Comparison of ENCODE assay signal across 8 cellular contexts in the genomic region with DNA sequence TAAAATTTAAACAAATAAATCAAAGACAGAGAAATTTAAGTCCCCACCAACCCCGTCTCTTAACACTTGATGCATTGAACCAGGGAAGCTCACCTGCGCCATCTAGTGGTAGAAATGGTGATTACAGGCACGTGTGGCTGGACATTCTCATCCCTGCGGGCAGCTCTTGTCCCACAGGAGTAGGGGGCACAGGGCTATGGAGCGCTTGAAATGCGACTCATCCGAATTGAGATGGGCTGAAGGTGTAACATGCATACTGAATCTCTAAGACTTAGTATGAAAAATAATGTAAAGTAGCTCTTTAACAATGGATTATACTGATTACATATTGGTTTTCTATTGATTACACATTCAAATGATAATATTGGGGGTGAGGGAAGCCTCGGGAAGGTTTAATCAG. TPM values are rescaled to one million over a fixed set of nuclear protein-coding genes. Genes with fewer than 3 reads are reported as not detected.
DNase-seq lines count a peak whose midpoint lies in the region; ATAC-seq, FAIRE-seq and TF ChIP-seq lines count a peak whose summit lies in the region.

No MANE protein-coding gene starts in this region.

- no peak for TF ChIP-seq EP300 in H1 (IDR thresholded peaks at IDR 0.05; ENCODE audit: borderline replicate concordance in 1 of 2, low read depth in 2 of 2, low read length in 2 of 2)

- H3K79me2 ChIP-seq in H1 (ENCODE audit: control insufficient read depth in 1 of 2, insufficient read depth in 2 of 2, low read length in 2 of 2), result no peaks in the 10 kb centered on the region

- H3K9me3 Mint-ChIP-seq in stimulated activated effector memory CD8-positive, alpha-beta T cell treated with anti-CD3 and anti-CD28 coated beads, Interleukin-12 subunit alpha, Interleukin-12 subunit beta, amount 100 ng/mL, for 72 hours, result no peaks in the 10 kb centered on the region

- H2AK5ac ChIP-seq in H1 (ENCODE audit: low read depth, low read length), result no peak overlapping the region

- no peak overlapping the region for H3K27ac ChIP-seq in H1 (ENCODE audit: low read depth, low read length)

- H3K36me3 ChIP-seq in BE2C, result no peaks in the 10 kb centered on the region
- no peaks in the 10 kb centered on the region for H3K36me3 ChIP-seq in H7 (replicated peaks; ENCODE audit: control insufficient read depth, insufficient read depth, low read length)
- H3K36me3 ChIP-seq in H1 (ENCODE audit: control insufficient read depth in 2 of 4, insufficient read depth in 4 of 4, low read length in 3 of 4), result no peaks in the 10 kb centered on the region

- no peaks in the 10 kb centered on the region for H3K23me2 ChIP-seq in H1 (ENCODE audit: low read depth, low read length)

- H3K23ac ChIP-seq in H1 (ENCODE audit: insufficient read length), result no peak overlapping the region

- no peak overlapping the region for H3K9ac ChIP-seq in H1 (replicated peaks in 1 of 4; ENCODE audit: extremely low read depth in 1 of 4, low read depth in 3 of 4, low read length in 3 of 4)

- H2BK5ac ChIP-seq in H1 (ENCODE audit: low read depth, low read length), result no peak overlapping the region

- no peak overlapping the region for H2BK15ac ChIP-seq in H1 (ENCODE audit: low read length)

- H2AFZ ChIP-seq in H1 (ENCODE audit: low read length), result no peak overlapping the region

- H2BK12ac ChIP-seq in H1 (ENCODE audit: low read depth, low read length), result no peak overlapping the region

- CTCF ChIA-PET in H1 (lab: Charles Lee; ENCODE audit: partially characterized antibody), result interaction anchor here (0.5 to 44.6 kb wide), 45 partner anchors 9 to 1930 kb away, joined by 3 to 1348 read pairs (median 5); a partner anchor contains a TSS

- H3K56ac ChIP-seq in H1 (replicated peaks; ENCODE audit: insufficient read length, low read depth, low read length), result no peak overlapping the region

- WGBS in H1 (ENCODE audit: extremely low coverage in 1 of 2, insufficient coverage in 1 of 2, insufficient read length in 1 of 2, insufficient replicate concordance in 2 of 2, low coverage in 1 of 2, low lambda C conversion rate in 2 of 2, missing lambda C conversion rate in 1 of 2), 2 experiments, result 31% methylated on average over 8 of the region's 8 CpGs; no CpG with 5 or more reads in 1 of the 2 experiments

- no peaks in the 10 kb centered on the region for H3K79me1 ChIP-seq in H1 (ENCODE audit: low read depth, low read length)

- TF ChIP-seq CTCF in BE2C (IDR thresholded peaks at IDR 0.05; ENCODE audit: low read depth, low read length) (peak; percentile 93), H1 (IDR thresholded peaks at IDR 0.05; ENCODE audit: control extremely low read depth in 1 of 3, insufficient read depth in 1 of 3, low read depth in 1 of 3, low read length in 3 of 3) (peak; percentile 90 to 95 (median 94))

- H3K4me1 Mint-ChIP-seq in stimulated activated effector memory CD8-positive, alpha-beta T cell treated with anti-CD3 and anti-CD28 coated beads, Interleukin-12 subunit alpha, Interleukin-12 subunit beta, amount 100 ng/mL, for 72 hours, result no peaks in the 10 kb centered on the region

- H3K18ac ChIP-seq in H1 (ENCODE audit: extremely low read depth, low read length), result no peak overlapping the region

- no peaks in the 10 kb centered on the region for H3K9me3 ChIP-seq in BE2C
- H3K9me3 ChIP-seq in H1 (ENCODE audit: insufficient read depth in 2 of 2, low read depth in 1 of 2, low read length in 1 of 2), result no peaks in the 10 kb centered on the region

- no peak for TF ChIP-seq POLR2A in H1 (IDR thresholded peaks at IDR 0.05; ENCODE audit: control extremely low read depth in 1 of 2, low read depth in 2 of 2, low read length in 2 of 2)

- H3K4me3 ChIP-seq in BE2C (ENCODE audit: low read depth, low read length), result no peak overlapping the region
- H3K4me3 ChIP-seq in H7 (ENCODE audit: insufficient read depth, low read depth, low read length), result no peak overlapping the region
- no peak overlapping the region for H3K4me3 ChIP-seq in H1 (ENCODE audit: extremely low read depth in 1 of 4, insufficient read depth in 2 of 4, low read depth in 3 of 4, low read length in 4 of 4)

- no peak overlapping the region for H3K4me3 Mint-ChIP-seq in stimulated activated effector memory CD8-positive, alpha-beta T cell treated with anti-CD3 and anti-CD28 coated beads, Interleukin-12 subunit alpha, Interleukin-12 subunit beta, amount 100 ng/mL, for 72 hours

- FAIRE-seq in H1 (lab: Jason Lieb, UNC), result peak; percentile 97

- DNase-seq in BE2C (peak; percentile 63), H7 (peak; percentile 90), NOMO-1 treated with DMSO at 0.1 percent for 48 hours (lab: John Stamatoyannopoulos, UW; ENCODE audit: unreplicated experiment) (peak; percentile 35), H1 (ENCODE audit: low read depth in 1 of 2, low spot score in 2 of 2) (peak; percentile 67 to 97), middle frontal gyrus (ENCODE audit: extremely low spot score, low spot score) (peak; percentile 78)
- DNase-seq in activated CD8-positive, alpha-beta memory T cell treated with anti-CD3 and anti-CD28 coated beads for 24 hours, result peak; percentile 90
- DNase-seq in stimulated activated effector memory CD8-positive, alpha-beta T cell treated with anti-CD3 and anti-CD28 coated beads, Interleukin-12 subunit alpha, Interleukin-12 subunit beta, amount 100 ng/mL, for 72 hours (ENCODE audit: low spot score in 2 of 2), result peak; percentile 72 to 91

- H3K27ac Mint-ChIP-seq in stimulated activated effector memory CD8-positive, alpha-beta T cell treated with anti-CD3 and anti-CD28 coated beads, Interleukin-12 subunit alpha, Interleukin-12 subunit beta, amount 100 ng/mL, for 72 hours, result no peak overlapping the region

- H3K14ac ChIP-seq in H1 (ENCODE audit: insufficient read length), result no peak overlapping the region

- H4K5ac ChIP-seq in H1 (ENCODE audit: insufficient read length, low read depth, low read length), result no peak overlapping the region

- H3K27me3 ChIP-seq in BE2C (no peaks in the 10 kb centered on the region), H7 (ENCODE audit: control insufficient read depth, insufficient read depth, low read length) (no peaks in the 10 kb centered on the region), H1 (replicated peaks in 1 of 4; ENCODE audit: control insufficient read depth in 3 of 4, extremely low read depth in 1 of 4, insufficient read depth in 3 of 4, low read length in 3 of 4) (no peaks in the 10 kb centered on the region)

- H3K4ac ChIP-seq in H1 (replicated peaks; ENCODE audit: insufficient read length, low read depth, low read length), result no peak overlapping the region

- no peak overlapping the region for H2BK20ac ChIP-seq in H1 (ENCODE audit: low read length)

- H3K4me1 ChIP-seq in BE2C (no peaks in the 10 kb centered on the region), H1 (replicated peaks in 1 of 4; ENCODE audit: control insufficient read depth in 3 of 4, insufficient read depth in 4 of 4, low read length in 3 of 4) (no peaks in the 10 kb centered on the region)

- H4K20me1 ChIP-seq in H1 (replicated peaks in 1 of 2; ENCODE audit: control insufficient read depth in 1 of 2, insufficient read depth in 2 of 2, low read length in 2 of 2), result peaks cover 0 to 2% of the 10 kb centered on the region in 2 experiments

- no peak overlapping the region for H4K8ac ChIP-seq in H1 (ENCODE audit: extremely low read depth, insufficient read depth, low read length)

- peak; percentile 91 to 95 for TF ChIP-seq RAD21 in H1 (IDR thresholded peaks at IDR 0.05 in 1 of 2, conservative IDR thresholded peaks at IDR 0.05 in 1 of 2; ENCODE audit: low read depth in 2 of 2, low read length in 2 of 2)

- no peak overlapping the region for H4K91ac ChIP-seq in H1 (replicated peaks; ENCODE audit: insufficient read length, low read length)

- no peaks in the 10 kb centered on the region for H3K36me3 Mint-ChIP-seq in stimulated activated effector memory CD8-positive, alpha-beta T cell treated with anti-CD3 and anti-CD28 coated beads, Interleukin-12 subunit alpha, Interleukin-12 subunit beta, amount 100 ng/mL, for 72 hours

- no peak overlapping the region for H2BK120ac ChIP-seq in H1 (replicated peaks; ENCODE audit: low read depth, low read length)

- ATAC-seq in stimulated activated effector memory CD8-positive, alpha-beta T cell treated with anti-CD3 and anti-CD28 coated beads, Interleukin-12 subunit alpha, Interleukin-12 subunit beta, amount 100 ng/mL, for 72 hours, result peak; percentile 54
- ATAC-seq in HG03108 (IDR thresholded peaks at IDR 0.05; ENCODE audit: unreplicated experiment), result no peak

- POLR2A ChIA-PET in H1 (lab: Charles Lee; ENCODE audit: partially characterized antibody), result interaction anchor here (0.6 to 1.4 kb wide), 4 partner anchors 9 to 138 kb away, joined by 3 to 6 read pairs (median 4); no protein-coding TSS in a partner anchor

- no peak overlapping the region for H3K4me2 ChIP-seq in H1 (ENCODE audit: insufficient read depth in 1 of 2, low read depth in 2 of 2, low read length in 2 of 2)

TF ChIP-seq in H1, 55 proteins besides CTCF, POLR2A, EP300 and RAD21:
- TF ChIP-seq TEAD4 (IDR thresholded peaks at IDR 0.05; ENCODE audit: low read depth, low read length), result peak; percentile 92
- TF ChIP-seq YY1 (IDR thresholded peaks at IDR 0.05; ENCODE audit: low read depth, low read length), result no peak
- TF ChIP-seq, protein P1, sequence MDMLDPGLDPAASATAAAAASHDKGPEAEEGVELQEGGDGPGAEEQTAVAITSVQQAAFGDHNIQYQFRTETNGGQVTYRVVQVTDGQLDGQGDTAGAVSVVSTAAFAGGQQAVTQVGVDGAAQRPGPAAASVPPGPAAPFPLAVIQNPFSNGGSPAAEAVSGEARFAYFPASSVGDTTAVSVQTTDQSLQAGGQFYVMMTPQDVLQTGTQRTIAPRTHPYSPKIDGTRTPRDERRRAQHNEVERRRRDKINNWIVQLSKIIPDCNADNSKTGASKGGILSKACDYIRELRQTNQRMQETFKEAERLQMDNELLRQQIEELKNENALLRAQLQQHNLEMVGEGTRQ (IDR thresholded peaks at IDR 0.05; ENCODE audit: low read length), result peak; percentile 75
- TF ChIP-seq, protein P2, sequence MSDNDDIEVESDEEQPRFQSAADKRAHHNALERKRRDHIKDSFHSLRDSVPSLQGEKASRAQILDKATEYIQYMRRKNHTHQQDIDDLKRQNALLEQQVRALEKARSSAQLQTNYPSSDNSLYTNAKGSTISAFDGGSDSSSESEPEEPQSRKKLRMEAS (IDR thresholded peaks at IDR 0.05), result peak; percentile 79

RNA-seq across cellular contexts. Expression of a gene that starts 24.8 kb away (rescaled TPM):
- 0.08 TPM for polyA plus RNA-seq in BE2C (2012; ENCODE audit: insufficient read depth, insufficient read length, low read depth)
- total RNA-seq in H7 (2014; rRNA removed; shearing (Covaris generic)), result 0.28 and 1.6 TPM in 2 replicates
- 0.88 and 1.2 TPM in 2 replicates for total RNA-seq in H1 (2021; fragmentation: NEBNext Ultra II Directional; extraction: Animal tissue kit (Norgen Biotek cat#: 25700))
- polyA plus RNA-seq in H1 (2011; rRNA removed), result 0.70 and 1.1 TPM in 2 replicates
- 0.79 TPM for polyA plus RNA-seq in H1 (2011; cell fraction: cytosol; rRNA removed)
- 3.4 TPM for polyA plus RNA-seq in H1 (2011; cell fraction: nucleus; rRNA removed)
- polyA plus RNA-seq in H1 (2012, experiment 1 of 2), result 0.50 to 0.74 TPM (median 0.57 TPM) in 4 replicates
- 0.26 TPM for polyA plus RNA-seq in H1 (2012, experiment 2 of 2)
- 0.53 TPM for polyA plus RNA-seq in H1 (2013, experiment 1 of 2)
- polyA plus RNA-seq in H1 (2013, experiment 2 of 2), result 0.39 TPM
- polyA minus RNA-seq in H1 (2011; rRNA and poly(A)+ RNA removed), result 0.78 and 1.0 TPM in 2 replicates
- polyA minus RNA-seq in H1 (2011; cell fraction: cytosol; rRNA and poly(A)+ RNA removed), result 0.44 TPM
- 2.9 TPM for polyA minus RNA-seq in H1 (2011; cell fraction: nucleus; rRNA and poly(A)+ RNA removed)

Comparison
In these comparisons a context has a peak if more than half of its experiments do, and no peak if none do; other contexts are left out.
1. DNase-seq: peak in every context shown above with its lines; median percentile 90 in H7; 90 in activated CD8-positive, alpha-beta memory T cell treated with anti-CD3 and anti-CD28 coated beads for 24 hours; 82 in H1; 82 in stimulated activated effector memory CD8-positive, alpha-beta T cell treated with anti-CD3 and anti-CD28 coated beads, Interleukin-12 subunit alpha, Interleukin-12 subunit beta, amount 100 ng/mL, for 72 hours; 78 in middle frontal gyrus; 63 in BE2C; 35 in NOMO-1 treated with DMSO at 0.1 percent for 48 hours.